ENCODE assay signal across 20 cellular contexts in the genomic region with DNA sequence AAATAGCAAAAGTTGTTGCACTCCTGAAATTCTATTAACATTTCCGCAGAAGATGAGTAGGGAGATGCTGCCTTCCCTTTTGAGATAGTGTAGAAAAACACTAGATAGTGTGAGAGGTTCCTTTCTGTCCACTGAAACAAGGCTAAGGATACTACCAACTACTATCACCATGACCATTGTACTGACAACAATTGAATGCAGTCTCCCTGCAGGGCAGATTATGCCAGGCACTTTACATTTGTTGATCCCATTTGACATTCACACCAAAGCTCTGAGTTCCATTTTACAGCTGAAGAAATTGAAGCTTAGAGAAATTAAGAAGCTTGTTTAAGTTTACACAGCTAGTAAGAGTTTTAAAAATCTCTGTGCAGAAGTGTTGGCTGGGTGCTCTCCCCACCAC. TPM values are rescaled to one million over a fixed set of nuclear protein-coding genes. Genes with fewer than 3 reads are reported as not detected.
"Had no signal": no experiment of that assay in that cellular context is flagged by ENCODE, and none has a peak within 500 bp of the region (broad histone marks: within the 10 kb centered on the region; RNA-seq: fewer than 3 reads in every experiment).

No MANE protein-coding gene starts in this region.

- H3K27me3 Mint-ChIP-seq: stimulated activated naive CD8-positive, alpha-beta T cell treated with anti-CD3 and anti-CD28 coated beads, Interleukin-15, Interleukin-2, amounts not matched to agents 100 ng/mL and 50 ng/mL, for 24 hours had no signal

- H3K27me3 ChIP-seq: colonic mucosa, heart left ventricle, right lobe of liver, tibial artery had no signal

- H3K27ac ChIP-seq: colonic mucosa, heart left ventricle, parathyroid adenoma, psoas muscle, right lobe of liver, tibial artery had no signal

- H3K9ac ChIP-seq: parathyroid adenoma had no signal

- H3K4me1 ChIP-seq: colonic mucosa, heart left ventricle, parathyroid adenoma, psoas muscle, right lobe of liver, tibial artery had no signal

- H3K9me3 ChIP-seq: colonic mucosa, mucosa of descending colon, psoas muscle, right lobe of liver, tibial artery had no signal

- ATAC-seq: heart left ventricle; left colon; mucosa of descending colon; psoas muscle; right lobe of liver; stimulated activated memory B cell treated with anti-CD40 and anti-IgM and Interleukin-4, amounts not matched to agents 10 μg/mL and 1 μg/mL and 100 μg/mL, for 72 hours had no signal

- H3K36me3 ChIP-seq: colonic mucosa, right lobe of liver, tibial artery had no signal

- H3K36me3 Mint-ChIP-seq: stimulated activated memory B cell treated with anti-CD40 and anti-IgM and Interleukin-4, amounts not matched to agents 10 μg/mL and 1 μg/mL and 100 μg/mL, for 72 hours had no signal

- H3K4me1 Mint-ChIP-seq: nephron; stimulated activated memory B cell treated with anti-CD40 and anti-IgM and Interleukin-4, amounts not matched to agents 10 μg/mL and 1 μg/mL and 100 μg/mL, for 72 hours had no signal

- H2AFZ ChIP-seq: parathyroid adenoma had no signal

- H3K4me3 ChIP-seq: colonic mucosa, heart left ventricle, mucosa of descending colon, psoas muscle, right lobe of liver, tibial artery had no signal

- H3K4me3 Mint-ChIP-seq: nephron; stimulated activated memory B cell treated with anti-CD40 and anti-IgM and Interleukin-4, amounts not matched to agents 10 μg/mL and 1 μg/mL and 100 μg/mL, for 72 hours; stimulated activated naive CD8-positive, alpha-beta T cell treated with anti-CD3 and anti-CD28 coated beads, Interleukin-15, Interleukin-2, amounts not matched to agents 100 ng/mL and 50 ng/mL, for 24 hours had no signal

- H3K27ac Mint-ChIP-seq: nephron; stimulated activated memory B cell treated with anti-CD40 and anti-IgM and Interleukin-4, amounts not matched to agents 10 μg/mL and 1 μg/mL and 100 μg/mL, for 72 hours; stimulated activated naive CD8-positive, alpha-beta T cell treated with anti-CD3 and anti-CD28 coated beads, Interleukin-15, Interleukin-2, amounts not matched to agents 100 ng/mL and 50 ng/mL, for 24 hours had no signal

- DNase-seq: caudate nucleus; colonic mucosa; effector CD4-positive, alpha-beta T cell; heart left ventricle; hippocampal formation; left colon; mucosa of descending colon; psoas muscle; retina; right lobe of liver; stimulated activated CD4-positive, alpha-beta T cell treated with anti-CD3 and anti-CD28 coated beads, Interleukin-15, amount 100 ng/mL, for 24 hours; stimulated activated CD4-positive, alpha-beta T cell treated with anti-CD3 and anti-CD28 coated beads, Interleukin-1b, Interleukin-23, amount 100 ng/mL, for 48 hours; stimulated activated CD4-positive, alpha-beta T cell treated with anti-CD3 and anti-CD28 coated beads, Interleukin-4, amount 100 ng/mL, for 24 hours; tibial artery had no signal

- H3K79me2 ChIP-seq: parathyroid adenoma had no signal

RNA-seq across cellular contexts. Expression of a gene that starts 55.0 kb away (rescaled TPM):
- total RNA-seq: dermis microvascular lymphatic vessel endothelial cell, lung microvascular endothelial cell had no signal
